ENCODE assay signal across 8 cellular contexts in genomic region chr2:9423100-9423921, GRCh38. TPM values are rescaled to one million over a fixed set of nuclear protein-coding genes. Genes with fewer than 3 reads are reported as not detected.
DNase-seq lines count a peak whose midpoint lies in the region; ATAC-seq, FAIRE-seq and TF ChIP-seq lines count a peak whose summit lies in the region.

Gene CPSF3, plus strand, starts transcription at chr2:9423654. Its CDS starts 120 bp downstream, at chr2:9423774.
Gene ITGB1BP1, minus strand, starts transcription at chr2:9423528. Its CDS starts 4,831 bp downstream, at chr2:9418697.

- peak; percentile 90 for FAIRE-seq in endometrium (lab: Jason Lieb, UNC)

- H3K4me1 Mint-ChIP-seq in Calu3 (ENCODE audit: low read depth, unreplicated experiment) (peaks cover 23% of the 10 kb centered on the region), mesothelial cell of epicardium (peaks cover 13% of the 10 kb centered on the region)

- under 1% methylated on average over 91 of the region's 91 CpGs for WGBS in HUES64

- H3K79me2 ChIP-seq in OCI-LY1 (ENCODE audit: insufficient read depth, low read length) = peaks cover 42% of the 10 kb centered on the region

- H3K27me3 Mint-ChIP-seq in Calu3 (ENCODE audit: unreplicated experiment) = no peaks in the 10 kb centered on the region
- no peaks in the 10 kb centered on the region for H3K27me3 Mint-ChIP-seq in mesothelial cell of epicardium (ENCODE audit: low read depth)

- H3K36me3 ChIP-seq in HUES64 (ENCODE audit: insufficient read depth, low read length) (peaks cover under 1% of the 10 kb centered on the region), OCI-LY1 (ENCODE audit: insufficient read depth, low read length) (peaks cover 16% of the 10 kb centered on the region; the same call in 1 of the 2 replicates)

- BruUV-seq in Calu3 (replicated peaks; lab: Mats Ljungman, UMichigan) = no TSS peak

- H3K27me3 ChIP-seq in HUES64 (ENCODE audit: insufficient read depth, low read length) (peaks cover 10% of the 10 kb centered on the region; the same call in 1 of the 2 replicates), OCI-LY1 (ENCODE audit: insufficient read depth, low read length) (no peaks in the 10 kb centered on the region)

- peak; percentile 83 for ATAC-seq in GM21447 (IDR thresholded peaks at IDR 0.05; ENCODE audit: unreplicated experiment)

- H3K27ac Mint-ChIP-seq in Calu3 (ENCODE audit: unreplicated experiment) (peak within 1 kb of the TSS; percentile 83), mesothelial cell of epicardium (peak within 1 kb of the TSS; percentile 64)

- H3K27ac ChIP-seq in HUES64 (ENCODE audit: low read depth, low read length) (peak within 1 kb of the TSS; percentile 95), OCI-LY1 (ENCODE audit: low read depth, low read length, poor library complexity, severe bottlenecking) (peak within 1 kb of the TSS; percentile 68)

- intact Hi-C loops in Calu3 (cut with micrococcal nuclease; ENCODE audit: unreplicated experiment) = no loop called here

- H3K36me3 Mint-ChIP-seq in Calu3 (ENCODE audit: insufficient read depth, unreplicated experiment) (peaks cover 30% of the 10 kb centered on the region), mesothelial cell of epicardium (peaks cover 1% of the 10 kb centered on the region)

- H3K4me3 Mint-ChIP-seq in Calu3 (ENCODE audit: low read depth, unreplicated experiment) (no peak within 1 kb of the TSS), mesothelial cell of epicardium (no peak within 1 kb of the TSS)

- DNase-seq in Calu3 (peak; percentile 98), mesothelial cell of epicardium (ENCODE audit: low spot score in 2 of 2, unreplicated experiment in 2 of 2) (peak; percentile 97 to 99)
- DNase-seq in activated CD8-positive, alpha-beta memory T cell treated with anti-CD3 and anti-CD28 coated beads, Interleukin-2, amount 50 U/mL, for 4 hours = peak; percentile 98
- DNase-seq in stimulated activated CD8-positive, alpha-beta memory T cell treated with anti-CD3 and anti-CD28 coated beads, Interleukin-15, amount 100 ng/mL, for 48 hours (ENCODE audit: low read depth in 2 of 2) = peak; percentile 97 to 98

- peak within 1 kb of the TSS; percentile 98 for H3K4me2 ChIP-seq in OCI-LY1 (ENCODE audit: low read length)

- H4K20me1 ChIP-seq in OCI-LY1 (ENCODE audit: insufficient read depth, low read length) = no peaks in the 10 kb centered on the region

- no peaks in the 10 kb centered on the region for H3K9me3 ChIP-seq in HUES64 (ENCODE audit: insufficient read depth, low read depth, low read length)
- no peaks in the 10 kb centered on the region for H3K9me3 ChIP-seq in OCI-LY1 (ENCODE audit: low read length)

- H3K9ac ChIP-seq in HUES64 (ENCODE audit: low read depth, low read length) (peak within 1 kb of the TSS; percentile 96), OCI-LY1 (ENCODE audit: low read length) (peak within 1 kb of the TSS; percentile 94)

- no peak within 1 kb of the TSS for H2AFZ ChIP-seq in OCI-LY1 (ENCODE audit: low read length)

- TF ChIP-seq CTCF in Calu3 (IDR thresholded peaks at IDR 0.05; ENCODE audit: unreplicated experiment) (no peak), OCI-LY1 (IDR thresholded peaks at IDR 0.05; ENCODE audit: low read length) (no peak), mesothelial cell of epicardium (IDR thresholded peaks at IDR 0.05; ENCODE audit: unreplicated experiment) (no peak)

- no peaks in the 10 kb centered on the region for H3F3A ChIP-seq in OCI-LY1 (ENCODE audit: insufficient read depth, low read length)

- H3K4me3 ChIP-seq in HUES64 (ENCODE audit: low read length) (peak within 1 kb of the TSS; percentile 99), OCI-LY1 (ENCODE audit: low read depth, low read length, poor library complexity, severe bottlenecking) (peak within 1 kb of the TSS; percentile 89)

- H3K4me1 ChIP-seq in HUES64 (ENCODE audit: insufficient read depth, low read length) (0 out of 2 replicates have a peak, but pooled peaks cover 9% of the 10 kb centered on the region), OCI-LY1 (ENCODE audit: insufficient read depth, low read length, severe bottlenecking) (peaks cover 39% of the 10 kb centered on the region)

- H3K9me3 Mint-ChIP-seq in Calu3 (ENCODE audit: low read depth, unreplicated experiment) = no peaks in the 10 kb centered on the region
- no peaks in the 10 kb centered on the region for H3K9me3 Mint-ChIP-seq in mesothelial cell of epicardium

- CTCF ChIA-PET in Calu3 (lab: Charles Lee) = interaction anchor here (0.6 kb wide), 1 partner anchor 15 kb away, joined by 4 read pairs; no protein-coding TSS in a partner anchor

- H3K9me2 ChIP-seq in OCI-LY1 (ENCODE audit: low read depth, low read length) = no peaks in the 10 kb centered on the region

RNA-seq across cellular contexts. Expression of gene CPSF3, which starts in this region (rescaled TPM):
- total RNA-seq in Calu3 (2022) (54.8 and 56.7 TPM in 2 replicates), mesothelial cell of epicardium (44.9 to 47.3 TPM (median 45.1 TPM) in 3 replicates)
- polyA plus RNA-seq in HUES64 (2013, experiment 1 of 2) = 95.6 TPM
- polyA plus RNA-seq in HUES64 (2013, experiment 2 of 2) = 96.2 TPM

RNA-seq across cellular contexts. Expression of gene ITGB1BP1, which starts in this region (rescaled TPM):
- total RNA-seq in Calu3 (2022) (87.0 and 93.1 TPM in 2 replicates), mesothelial cell of epicardium (35.9 to 39.8 TPM (median 38.0 TPM) in 3 replicates)
- 29.8 TPM for polyA plus RNA-seq in HUES64 (2013, experiment 1 of 2)
- polyA plus RNA-seq in HUES64 (2013, experiment 2 of 2) = 38.1 TPM

Comparison
In these comparisons a context has a peak if more than half of its experiments do, and no peak if none do; other contexts are left out.
1. Peak in every context shown above with its lines: DNase-seq, ATAC-seq, H3K4me3 ChIP-seq and H3K27ac ChIP-seq.